31 cellular contexts compared by ENCODE assay signal in the genomic region with DNA sequence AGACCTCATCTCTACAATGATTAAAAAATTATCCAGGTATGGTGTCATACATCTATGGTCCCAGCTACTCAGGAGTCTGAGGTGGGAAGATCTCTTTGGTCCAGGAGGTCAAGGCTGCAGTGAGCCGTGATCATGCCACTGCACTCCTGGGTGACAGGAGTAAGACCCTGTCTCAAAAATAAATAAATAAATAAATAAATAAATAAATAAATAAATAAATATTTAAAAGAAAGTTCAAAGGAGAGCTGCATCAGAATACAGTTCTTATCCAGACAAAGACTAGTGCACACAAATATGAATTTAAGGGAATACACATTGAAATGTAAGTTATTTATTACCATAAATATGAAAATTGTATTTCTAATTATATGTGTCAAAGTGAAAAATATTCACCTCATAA.
DNase-seq lines count a peak whose midpoint lies in the region; ATAC-seq, FAIRE-seq and TF ChIP-seq lines count a peak whose summit lies in the region.
"Had no signal": no experiment of that assay in that cellular context is flagged by ENCODE, and none has a peak within 500 bp of the region (broad histone marks: within the 10 kb centered on the region; RNA-seq: fewer than 3 reads in every experiment).

No MANE protein-coding gene starts in this region.

- CTCF ChIA-PET in A549 (lab: Yijun Ruan, JAX), result no interaction called here
- CTCF ChIA-PET in HEK293 (lab: Yijun Ruan, JAX), result interaction anchor here (0.6 to 0.7 kb wide), 2 partner anchors 279 to 349 kb away, joined by 3 read pairs; no protein-coding TSS in a partner anchor

- H3K9me2 ChIP-seq in Karpas-422 (replicated peaks; ENCODE audit: insufficient read depth, low read length), result no peaks in the 10 kb centered on the region

- H4K20me1 ChIP-seq in Karpas-422 (ENCODE audit: insufficient read depth, low read depth, low read length), result no peaks in the 10 kb centered on the region
- H4K20me1 ChIP-seq: BLaER1; BLaER1 treated with 17β-estradiol and CSF1 and Interleukin-3, amounts not matched to agents 10 nM and 100 nM had no signal

- TF ChIP-seq EP300 in A549 (IDR thresholded peaks at IDR 0.05), result no peak

- H3K4me3 ChIP-seq in A549 (no peak overlapping the region), HEK293 (ENCODE audit: low read depth, low read length) (no peak overlapping the region), Karpas-422 (ENCODE audit: low read length) (no peak overlapping the region)
- H3K4me3 ChIP-seq: BLaER1; BLaER1 treated with 17β-estradiol and CSF1 and Interleukin-3, amounts not matched to agents 10 nM and 100 nM had no signal

- 83% methylated on average over 1 of the region's 1 CpG for WGBS in A549 (ENCODE audit: missing lambda C conversion rate)

- no peak overlapping the region for H3K4me2 ChIP-seq in A549
- H3K4me2 ChIP-seq in Karpas-422 (ENCODE audit: low read depth, low read length, poor library complexity, severe bottlenecking), result no peak overlapping the region
- H3K4me2 ChIP-seq: BLaER1; BLaER1 treated with 17β-estradiol and CSF1 and Interleukin-3, amounts not matched to agents 10 nM and 100 nM had no signal

- H3K27me3 ChIP-seq in Karpas-422 (ENCODE audit: low read length), result no peaks in the 10 kb centered on the region
- H3K27me3 ChIP-seq: BE2C; BLaER1; BLaER1 treated with 17β-estradiol and CSF1 and Interleukin-3, amounts not matched to agents 10 nM and 100 nM had no signal

- H3K36me3 ChIP-seq in HEK293 (ENCODE audit: control insufficient read depth in 2 of 2, insufficient read depth in 1 of 2, low read length in 2 of 2) (no peaks in the 10 kb centered on the region), Karpas-422 (ENCODE audit: insufficient read depth, low read length) (no peaks in the 10 kb centered on the region)
- H3K36me3 ChIP-seq: BE2C; BLaER1; BLaER1 treated with 17β-estradiol and CSF1 and Interleukin-3, amounts not matched to agents 10 nM and 100 nM had no signal

- no peak for TF ChIP-seq RAD21 in A549 (conservative IDR thresholded peaks at IDR 0.05 in 1 of 2, IDR thresholded peaks at IDR 0.05 in 1 of 2)

- H3K79me2 ChIP-seq in Karpas-422 (ENCODE audit: low read length), result no peaks in the 10 kb centered on the region

- no peak for FAIRE-seq in A549 (lab: Jason Lieb, UNC)
- FAIRE-seq: D721Med had no signal

- ATAC-seq in A549 (no peak), GM19328 (IDR thresholded peaks at IDR 0.05; ENCODE audit: unreplicated experiment) (no peak)
- ATAC-seq: CD8-positive, alpha-beta T cell had no signal

- H3K4me1 ChIP-seq in A549 (no peaks in the 10 kb centered on the region), HEK293 (ENCODE audit: control insufficient read depth, insufficient read depth, low read length) (no peaks in the 10 kb centered on the region), Karpas-422 (ENCODE audit: low read length) (no peaks in the 10 kb centered on the region)
- H3K4me1 ChIP-seq: BE2C; BLaER1; BLaER1 treated with 17β-estradiol and CSF1 and Interleukin-3, amounts not matched to agents 10 nM and 100 nM; Caco-2 had no signal

- POLR2A ChIA-PET in A549 (lab: Yijun Ruan, JAX), result no interaction called here
- POLR2A ChIA-PET in HEK293 (lab: Yijun Ruan, JAX), result no interaction called here

- no peak for TF ChIP-seq CTCF in A549 (IDR thresholded peaks at IDR 0.05)
- TF ChIP-seq CTCF in HEK293 (tag by site-specific recombination; IDR thresholded peaks at IDR 0.05), result no peak

- DNase-seq in A549 (ENCODE audit: low read depth in 1 of 2, low spot score in 1 of 2) (no peak), Karpas-422 (no peak), erythroblast (lab: John Stamatoyannopoulos, UW) (no peak), islet precursor cell (no peak)
- DNase-seq: 8988T; ACHN; AML-193; BE2C; C1 segment of cervical spinal cord; Caco-2; Calu3; CD4-positive, alpha-beta memory T cell; CD4-positive, alpha-beta T cell; CD4-positive, CD25-positive, alpha-beta regulatory T cell; CD8-positive, alpha-beta memory T cell; CD8-positive, alpha-beta T cell; COR-L47; DMS 273 treated with DMSO at 0.1 percent for 48 hours; DMS153; DMS53; DMS79; DMS79 treated with DMSO at 0.1 percent for 48 hours; DND-41; EL had no signal

- TF ChIP-seq POLR2A in A549 (IDR thresholded peaks at IDR 0.05; ENCODE audit: low read length) (no peak), erythroblast (IDR thresholded peaks at IDR 0.05; ENCODE audit: low read length) (no peak)

- H3K27ac ChIP-seq in A549 (no peak overlapping the region), HEK293 (ENCODE audit: extremely low read depth, low read depth, low read length) (no peak overlapping the region), Karpas-422 (ENCODE audit: low read length) (no peak overlapping the region)
- H3K27ac ChIP-seq: 22Rv1; BLaER1; BLaER1 treated with 17β-estradiol and CSF1 and Interleukin-3, amounts not matched to agents 10 nM and 100 nM; C4-2B had no signal

- peak overlapping the region; percentile 64; the same call in 1 of the 2 replicates for H2AFZ ChIP-seq in Karpas-422 (ENCODE audit: low read length)

- H3K9ac ChIP-seq in Karpas-422 (ENCODE audit: low read length), result no peak overlapping the region
- H3K9ac ChIP-seq: BLaER1; BLaER1 treated with 17β-estradiol and CSF1 and Interleukin-3, amounts not matched to agents 10 nM and 100 nM had no signal

- H3K9me3 ChIP-seq in A549 (no peaks in the 10 kb centered on the region), HEK293 (ENCODE audit: control insufficient read depth, insufficient read depth, low read depth, low read length) (no peaks in the 10 kb centered on the region), Karpas-422 (ENCODE audit: low read length) (no peaks in the 10 kb centered on the region; the same call in 1 of the 2 replicates)
- H3K9me3 ChIP-seq: BE2C, BLaER1, Caco-2 had no signal

TF ChIP-seq in A549, 52 proteins besides CTCF, POLR2A, EP300 and RAD21 (continues in another document):
- TF ChIP-seq HEYL (CRISPR knock-in tag; IDR thresholded peaks at IDR 0.05) (no peak), JUN (IDR thresholded peaks at IDR 0.05) (no peak), FOSB (CRISPR knock-in tag; IDR thresholded peaks at IDR 0.05) (no peak)
- TF ChIP-seq, protein P1, sequence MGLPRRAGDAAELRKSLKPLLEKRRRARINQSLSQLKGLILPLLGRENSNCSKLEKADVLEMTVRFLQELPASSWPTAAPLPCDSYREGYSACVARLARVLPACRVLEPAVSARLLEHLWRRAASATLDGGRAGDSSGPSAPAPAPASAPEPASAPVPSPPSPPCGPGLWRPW (IDR thresholded peaks at IDR 0.05), result no peak
- TF ChIP-seq, protein P2, sequence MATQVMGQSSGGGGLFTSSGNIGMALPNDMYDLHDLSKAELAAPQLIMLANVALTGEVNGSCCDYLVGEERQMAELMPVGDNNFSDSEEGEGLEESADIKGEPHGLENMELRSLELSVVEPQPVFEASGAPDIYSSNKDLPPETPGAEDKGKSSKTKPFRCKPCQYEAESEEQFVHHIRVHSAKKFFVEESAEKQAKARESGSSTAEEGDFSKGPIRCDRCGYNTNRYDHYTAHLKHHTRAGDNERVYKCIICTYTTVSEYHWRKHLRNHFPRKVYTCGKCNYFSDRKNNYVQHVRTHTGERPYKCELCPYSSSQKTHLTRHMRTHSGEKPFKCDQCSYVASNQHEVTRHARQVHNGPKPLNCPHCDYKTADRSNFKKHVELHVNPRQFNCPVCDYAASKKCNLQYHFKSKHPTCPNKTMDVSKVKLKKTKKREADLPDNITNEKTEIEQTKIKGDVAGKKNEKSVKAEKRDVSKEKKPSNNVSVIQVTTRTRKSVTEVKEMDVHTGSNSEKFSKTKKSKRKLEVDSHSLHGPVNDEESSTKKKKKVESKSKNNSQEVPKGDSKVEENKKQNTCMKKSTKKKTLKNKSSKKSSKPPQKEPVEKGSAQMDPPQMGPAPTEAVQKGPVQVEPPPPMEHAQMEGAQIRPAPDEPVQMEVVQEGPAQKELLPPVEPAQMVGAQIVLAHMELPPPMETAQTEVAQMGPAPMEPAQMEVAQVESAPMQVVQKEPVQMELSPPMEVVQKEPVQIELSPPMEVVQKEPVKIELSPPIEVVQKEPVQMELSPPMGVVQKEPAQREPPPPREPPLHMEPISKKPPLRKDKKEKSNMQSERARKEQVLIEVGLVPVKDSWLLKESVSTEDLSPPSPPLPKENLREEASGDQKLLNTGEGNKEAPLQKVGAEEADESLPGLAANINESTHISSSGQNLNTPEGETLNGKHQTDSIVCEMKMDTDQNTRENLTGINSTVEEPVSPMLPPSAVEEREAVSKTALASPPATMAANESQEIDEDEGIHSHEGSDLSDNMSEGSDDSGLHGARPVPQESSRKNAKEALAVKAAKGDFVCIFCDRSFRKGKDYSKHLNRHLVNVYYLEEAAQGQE (IDR thresholded peaks at IDR 0.05), result no peak

TF ChIP-seq in HEK293, 187 proteins besides CTCF, POLR2A, EP300 and RAD21 (continues in another document):
- TF ChIP-seq ZNF140 (tag by site-specific recombination; IDR thresholded peaks at IDR 0.05), result 0 out of 2 replicates have a peak, but pooled peaks have one; percentile 36
- TF ChIP-seq, protein P3, sequence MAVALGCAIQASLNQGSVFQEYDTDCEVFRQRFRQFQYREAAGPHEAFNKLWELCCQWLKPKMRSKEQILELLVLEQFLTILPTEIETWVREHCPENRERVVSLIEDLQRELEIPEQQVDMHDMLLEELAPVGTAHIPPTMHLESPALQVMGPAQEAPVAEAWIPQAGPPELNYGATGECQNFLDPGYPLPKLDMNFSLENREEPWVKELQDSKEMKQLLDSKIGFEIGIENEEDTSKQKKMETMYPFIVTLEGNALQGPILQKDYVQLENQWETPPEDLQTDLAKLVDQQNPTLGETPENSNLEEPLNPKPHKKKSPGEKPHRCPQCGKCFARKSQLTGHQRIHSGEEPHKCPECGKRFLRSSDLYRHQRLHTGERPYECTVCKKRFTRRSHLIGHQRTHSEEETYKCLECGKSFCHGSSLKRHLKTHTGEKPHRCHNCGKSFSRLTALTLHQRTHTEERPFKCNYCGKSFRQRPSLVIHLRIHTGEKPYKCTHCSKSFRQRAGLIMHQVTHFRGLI (tag by site-specific recombination; IDR thresholded peaks at IDR 0.05), result no peak
- TF ChIP-seq ZNF555 (tag by site-specific recombination; conservative IDR thresholded peaks at IDR 0.05), result peak; percentile 58
- no peak for TF ChIP-seq KLF9 (tag by site-specific recombination; IDR thresholded peaks at IDR 0.05; ENCODE audit: low read depth)
